Comparison of ENCODE assay signal across 8 cellular contexts in the genomic region with DNA sequence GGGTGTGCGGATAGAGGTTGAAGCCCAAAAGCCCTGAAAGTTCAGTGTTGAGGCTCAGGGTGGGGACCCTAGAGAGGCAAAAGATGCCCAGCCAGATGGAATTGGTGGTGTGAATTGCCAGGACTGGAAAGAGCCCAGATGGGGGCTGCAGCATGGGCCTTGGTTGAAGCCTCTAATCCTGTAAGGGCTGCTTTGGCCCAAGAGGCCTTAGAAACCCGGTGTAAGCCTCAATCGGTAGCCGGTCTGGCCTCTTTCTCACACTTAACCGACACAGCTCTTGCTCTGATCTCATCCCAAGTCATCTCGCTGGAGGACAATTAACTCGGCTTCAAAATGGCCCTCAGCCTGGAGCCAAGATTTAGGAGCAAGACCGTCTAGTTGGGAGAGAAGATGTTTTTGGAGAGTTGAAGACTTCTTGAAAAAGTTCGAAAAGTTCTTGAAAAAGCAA. TPM values are rescaled to one million over a fixed set of nuclear protein-coding genes. Genes with fewer than 3 reads are reported as not detected.
DNase-seq lines count a peak whose midpoint lies in the region; ATAC-seq and FAIRE-seq lines count a peak whose summit lies in the region.

No MANE protein-coding gene starts in this region.

- H3K4me1 Mint-ChIP-seq in CD4-positive, alpha-beta memory T cell, result peaks cover 41 to 85% (median 62%) of the 10 kb centered on the region in 4 donors
- peaks cover 56% of the 10 kb centered on the region for H3K4me1 Mint-ChIP-seq in activated naive CD8-positive, alpha-beta T cell treated with anti-CD3 and anti-CD28 coated beads for 36 hours

- DNase-seq in CD4-positive, alpha-beta memory T cell, result peak in 2 of 5 donors; percentile 27 to 52
- DNase-seq in NAMALWA (ENCODE audit: low spot score) (peak; percentile 58), iPS DF 6.9 (ENCODE audit: low read depth, low spot score) (no peak), small intestine (peak; percentile 38), GM19238 (ENCODE audit: insufficient read length, low spot score) (no peak)
- DNase-seq in activated naive CD8-positive, alpha-beta T cell treated with anti-CD3 and anti-CD28 coated beads for 36 hours, result no peak

- CTCF ChIA-PET in CD4-positive, alpha-beta memory T cell (lab: Charles Lee; ENCODE audit: partially characterized antibody), result interaction anchor here (0.6 to 9.6 kb wide), 11 partner anchors 7 to 65 kb away, joined by 3 to 145 read pairs (median 4); a partner anchor contains a TSS

- H3K36me3 Mint-ChIP-seq in CD4-positive, alpha-beta memory T cell, result peaks cover 27 to 51% of the 10 kb centered on the region in 2 donors
- H3K36me3 Mint-ChIP-seq in activated naive CD8-positive, alpha-beta T cell treated with anti-CD3 and anti-CD28 coated beads for 36 hours, result peaks cover 53% of the 10 kb centered on the region

- H3K27ac Mint-ChIP-seq in CD4-positive, alpha-beta memory T cell, result peak overlapping the region; percentile 91 to 100 (median 99)
- peak overlapping the region; percentile 100 for H3K27ac Mint-ChIP-seq in activated naive CD8-positive, alpha-beta T cell treated with anti-CD3 and anti-CD28 coated beads for 36 hours

- intact Hi-C loops in CD4-positive, alpha-beta memory T cell (cut with micrococcal nuclease), result loop anchor here (1.0 to 5.0 kb wide), 5 partner anchors 8 to 249 kb away; a partner anchor contains a TSS

- no peaks in the 10 kb centered on the region for H3K27me3 ChIP-seq in CD4-positive, alpha-beta memory T cell (ENCODE audit: insufficient read depth, low read length)
- H3K27me3 ChIP-seq in iPS DF 6.9 (ENCODE audit: control insufficient read depth, insufficient read depth, low read length) (no peaks in the 10 kb centered on the region), small intestine (ENCODE audit: control insufficient read depth in 2 of 2, insufficient read depth in 2 of 2, low read length in 2 of 2) (no peaks in the 10 kb centered on the region)

- peaks cover 78% of the 10 kb centered on the region for H3K4me1 ChIP-seq in CD4-positive, alpha-beta memory T cell (ENCODE audit: insufficient read depth, low read length)
- H3K4me1 ChIP-seq in iPS DF 6.9 (ENCODE audit: control insufficient read depth, insufficient read depth, low read length), result peaks cover 3% of the 10 kb centered on the region
- H3K4me1 ChIP-seq in small intestine (ENCODE audit: control insufficient read depth in 2 of 2, insufficient read depth in 1 of 2, low read depth in 1 of 2, low read length in 1 of 2), result peaks cover 5 to 7% of the 10 kb centered on the region in 2 donors

- H3K27ac ChIP-seq in CD4-positive, alpha-beta memory T cell (ENCODE audit: low read depth, low read length), result peak overlapping the region; percentile 91
- H3K27ac ChIP-seq in iPS DF 6.9 (ENCODE audit: low read length) (no peak overlapping the region), small intestine (ENCODE audit: low read depth in 1 of 2, low read length in 1 of 2) (peak overlapping the region; percentile 74 to 99)

- no peaks in the 10 kb centered on the region for H3K27me3 Mint-ChIP-seq in CD4-positive, alpha-beta memory T cell
- H3K27me3 Mint-ChIP-seq in activated naive CD8-positive, alpha-beta T cell treated with anti-CD3 and anti-CD28 coated beads for 36 hours, result no peaks in the 10 kb centered on the region

- peaks cover 0 to 4% (median 0%) of the 10 kb centered on the region in 8 donors for H3K9me3 Mint-ChIP-seq in CD4-positive, alpha-beta memory T cell
- H3K9me3 Mint-ChIP-seq in activated naive CD8-positive, alpha-beta T cell treated with anti-CD3 and anti-CD28 coated beads for 36 hours, result no peaks in the 10 kb centered on the region

- peak overlapping the region; percentile 81 to 92 (median 89) for H3K4me3 Mint-ChIP-seq in CD4-positive, alpha-beta memory T cell
- peak overlapping the region; percentile 81 for H3K4me3 Mint-ChIP-seq in activated naive CD8-positive, alpha-beta T cell treated with anti-CD3 and anti-CD28 coated beads for 36 hours

- H3K9me3 ChIP-seq in CD4-positive, alpha-beta memory T cell (ENCODE audit: control insufficient read depth in 1 of 2, low read length in 2 of 2), result no peaks in the 10 kb centered on the region
- H3K9me3 ChIP-seq in iPS DF 6.9 (ENCODE audit: control insufficient read depth, insufficient read depth, low read length) (no peaks in the 10 kb centered on the region), small intestine (ENCODE audit: control insufficient read depth, low read depth) (no peaks in the 10 kb centered on the region)

- POLR2A ChIA-PET in CD4-positive, alpha-beta memory T cell (lab: Charles Lee; ENCODE audit: partially characterized antibody), result interaction anchor here (0.9 to 10.9 kb wide), 14 partner anchors 6 to 293 kb away, joined by 3 to 192 read pairs (median 6); a partner anchor contains a TSS

- H3K36me3 ChIP-seq in CD4-positive, alpha-beta memory T cell (ENCODE audit: insufficient read depth, low read length), result peaks cover 27% of the 10 kb centered on the region
- peaks cover 14% of the 10 kb centered on the region; the same call in 1 of the 2 replicates for H3K36me3 ChIP-seq in iPS DF 6.9 (ENCODE audit: control insufficient read depth, insufficient read depth, low read length)
- no peaks in the 10 kb centered on the region for H3K36me3 ChIP-seq in small intestine (ENCODE audit: control insufficient read depth in 2 of 2, insufficient read depth in 2 of 2, low read length in 2 of 2)

- no peak for FAIRE-seq in small intestine (lab: Jason Lieb, UNC)

- ATAC-seq in GM18517 (IDR thresholded peaks at IDR 0.05; ENCODE audit: unreplicated experiment), result no peak
- ATAC-seq in HG02870 (IDR thresholded peaks at IDR 0.05; ENCODE audit: unreplicated experiment), result no peak

- WGBS in iPS DF 6.9 (ENCODE audit: insufficient coverage, insufficient read length), result no CpG with 5 or more reads among the region's 9 CpGs
- 11 to 24% (median 22%) methylated on average over 9 of the region's 9 CpGs for WGBS in small intestine, 3 donors

- H3K4me3 ChIP-seq in CD4-positive, alpha-beta memory T cell (ENCODE audit: low read length in 2 of 2), result peak overlapping the region; percentile 19 to 85
- H3K4me3 ChIP-seq in iPS DF 6.9 (ENCODE audit: low read length) (peak overlapping the region; percentile 19; the same call in 1 of the 2 replicates), small intestine (ENCODE audit: low read depth in 1 of 2, low read length in 2 of 2) (peak overlapping the region; percentile 9 to 35)

RNA-seq across cellular contexts. Expression of a gene that starts 2.0 kb away (rescaled TPM):
- total RNA-seq in CD4-positive, alpha-beta memory T cell, result 10 to 100 TPM; 94.7 to 96.8 TPM
- polyA plus RNA-seq in CD4-positive, alpha-beta memory T cell, result 100 to 1,000 TPM in 1 of 2 donors, 10 to 100 TPM in 1; 76.7 to 134 TPM
- 100 to 1,000 TPM; 203 to 204 TPM for total RNA-seq in activated naive CD8-positive, alpha-beta T cell treated with anti-CD3 and anti-CD28 coated beads for 36 hours
- 100 to 1,000 TPM; 135 to 238 (median 152) TPM for polyA plus RNA-seq in small intestine

RNA-seq across cellular contexts. Expression of a gene that starts 33.4 kb away (rescaled TPM):
- total RNA-seq in CD4-positive, alpha-beta memory T cell, result 10 to 100 TPM; 85.5 to 86.9 TPM
- polyA plus RNA-seq in CD4-positive, alpha-beta memory T cell, result 10 to 100 TPM; 83.9 to 96.8 TPM
- total RNA-seq in activated naive CD8-positive, alpha-beta T cell treated with anti-CD3 and anti-CD28 coated beads for 36 hours, result 100 to 1,000 TPM; 168 to 169 TPM
- 100 to 1,000 TPM in 1 of 3 donors, 10 to 100 TPM in 2; 58.0 to 107 (median 82.7) TPM for polyA plus RNA-seq in small intestine

Comparison
In these comparisons a context has a peak if more than half of its experiments do, and no peak if none do; other contexts are left out.
1. DNase-seq: peak in NAMALWA (single experiment) and small intestine (single experiment); none in activated naive CD8-positive, alpha-beta T cell treated with anti-CD3 and anti-CD28 coated beads for 36 hours (single experiment), iPS DF 6.9 (single experiment) and GM19238 (single experiment).
2. Peak in every context shown above with its lines, with median percentiles within 50 percentile points of each other: H3K4me3 ChIP-seq.